ENCODE assay signal across 15 cellular contexts in genomic region chr21:44090332-44090731, GRCh38. TPM values are rescaled to one million over a fixed set of nuclear protein-coding genes. Genes with fewer than 3 reads are reported as not detected.
DNase-seq lines count a peak whose midpoint lies in the region; ATAC-seq, FAIRE-seq and TF ChIP-seq lines count a peak whose summit lies in the region.
"Had no signal": no experiment of that assay in that cellular context is flagged by ENCODE, and none has a peak within 500 bp of the region (broad histone marks: within the 10 kb centered on the region; RNA-seq: fewer than 3 reads in every experiment).

No MANE protein-coding gene starts in this region.

- H3K27ac Mint-ChIP-seq in T-helper 1 cell treated with Interleukin-12 subunit alpha and Interleukin-12 subunit beta and Interleukin-4 antibody, amounts not matched to agents 30 μg/mL and 1 μg/mL, for 36 hours = peak overlapping the region; percentile 92
- H3K27ac Mint-ChIP-seq in effector memory CD8-positive, alpha-beta T cell = peak overlapping the region; percentile 97 to 98

- H3K4me3 Mint-ChIP-seq in T-helper 1 cell treated with Interleukin-12 subunit alpha and Interleukin-12 subunit beta and Interleukin-4 antibody, amounts not matched to agents 30 μg/mL and 1 μg/mL, for 36 hours = peak overlapping the region; percentile 43
- peak overlapping the region; percentile 83 to 87 for H3K4me3 Mint-ChIP-seq in effector memory CD8-positive, alpha-beta T cell

- H3K79me2 ChIP-seq in DOHH2 (ENCODE audit: control insufficient read depth, low read length) = no peaks in the 10 kb centered on the region

- H3K36me3 ChIP-seq in DOHH2 (ENCODE audit: control insufficient read depth, low read length) (peaks cover 64% of the 10 kb centered on the region), small intestine (ENCODE audit: control insufficient read depth in 2 of 2, insufficient read depth in 2 of 2, low read length in 2 of 2) (peaks cover 0 to 8% of the 10 kb centered on the region in 2 donors)

- DNase-seq in effector memory CD8-positive, alpha-beta T cell = no peak
- peak; percentile 82 for DNase-seq in small intestine
- no peak for DNase-seq in NCI-H1694 treated with DMSO at 0.1 percent for 48 hours (lab: John Stamatoyannopoulos, UW)
- no peak for DNase-seq in KG1 (lab: John Stamatoyannopoulos, UW)
- no peak for DNase-seq in AG08395 (ENCODE audit: low spot score)
- DNase-seq: activated gamma-delta T cell, mesenchymal stem cell, NCI-H2029, OCI-M1 had no signal

- no peak overlapping the region for H3K4me2 ChIP-seq in DOHH2 (ENCODE audit: low read length)

- H3K27me3 ChIP-seq in DOHH2 (ENCODE audit: control insufficient read depth, low read length) (no peaks in the 10 kb centered on the region), small intestine (ENCODE audit: control insufficient read depth in 2 of 2, insufficient read depth in 2 of 2, low read length in 2 of 2) (no peaks in the 10 kb centered on the region)
- H3K27me3 ChIP-seq: heart left ventricle, right atrium auricular region had no signal

- no peaks in the 10 kb centered on the region for H3K9me3 Mint-ChIP-seq in T-helper 1 cell treated with Interleukin-12 subunit alpha and Interleukin-12 subunit beta and Interleukin-4 antibody, amounts not matched to agents 30 μg/mL and 1 μg/mL, for 36 hours
- H3K9me3 Mint-ChIP-seq in effector memory CD8-positive, alpha-beta T cell = no peaks in the 10 kb centered on the region

- no peaks in the 10 kb centered on the region for H3F3A ChIP-seq in DOHH2 (ENCODE audit: control insufficient read depth, insufficient read depth)

- H3K4me3 ChIP-seq in DOHH2 (ENCODE audit: low read length) = no peak overlapping the region
- H3K4me3 ChIP-seq in small intestine (ENCODE audit: low read depth in 1 of 2, low read length in 2 of 2) = no peak overlapping the region
- H3K4me3 ChIP-seq: HAP-1, heart left ventricle, right atrium auricular region had no signal

- 21 to 54% (median 31%) methylated on average over 8 of the region's 8 CpGs for WGBS in small intestine, 3 donors

- no peaks in the 10 kb centered on the region for H3K27me3 Mint-ChIP-seq in T-helper 1 cell treated with Interleukin-12 subunit alpha and Interleukin-12 subunit beta and Interleukin-4 antibody, amounts not matched to agents 30 μg/mL and 1 μg/mL, for 36 hours (ENCODE audit: low read depth)
- no peaks in the 10 kb centered on the region for H3K27me3 Mint-ChIP-seq in effector memory CD8-positive, alpha-beta T cell

- no peak for FAIRE-seq in small intestine (lab: Jason Lieb, UNC)
- FAIRE-seq: D721Med had no signal

- no peak for TF ChIP-seq CTCF in DOHH2 (IDR thresholded peaks at IDR 0.05; ENCODE audit: low read depth, low read length, poor library complexity, severe bottlenecking)

- no peaks in the 10 kb centered on the region for H3K9me3 ChIP-seq in DOHH2 (ENCODE audit: control insufficient read depth, insufficient read depth, low read length)
- H3K9me3 ChIP-seq in small intestine (ENCODE audit: control insufficient read depth, low read depth) = no peaks in the 10 kb centered on the region
- H3K9me3 ChIP-seq: HAP-1, heart left ventricle, right atrium auricular region had no signal

- H4K20me1 ChIP-seq in DOHH2 (ENCODE audit: control insufficient read depth, insufficient read depth, low read depth, low read length) = 0 out of 2 replicates have a peak, but pooled peaks cover 3% of the 10 kb centered on the region

- H3K27ac ChIP-seq in DOHH2 (ENCODE audit: low read depth, low read length) (peak overlapping the region; percentile 18; the same call in 1 of the 2 replicates), small intestine (ENCODE audit: low read depth in 1 of 2, low read length in 1 of 2) (peak overlapping the region; percentile 91 to 94)
- H3K27ac ChIP-seq: right atrium auricular region had no signal

- H3K36me3 Mint-ChIP-seq in T-helper 1 cell treated with Interleukin-12 subunit alpha and Interleukin-12 subunit beta and Interleukin-4 antibody, amounts not matched to agents 30 μg/mL and 1 μg/mL, for 36 hours (ENCODE audit: low read depth) = peaks cover 67% of the 10 kb centered on the region
- H3K36me3 Mint-ChIP-seq in effector memory CD8-positive, alpha-beta T cell (ENCODE audit: insufficient read depth) = peaks cover 88% of the 10 kb centered on the region

- peaks cover 57% of the 10 kb centered on the region for H3K4me1 Mint-ChIP-seq in T-helper 1 cell treated with Interleukin-12 subunit alpha and Interleukin-12 subunit beta and Interleukin-4 antibody, amounts not matched to agents 30 μg/mL and 1 μg/mL, for 36 hours (ENCODE audit: low read depth)
- H3K4me1 Mint-ChIP-seq in effector memory CD8-positive, alpha-beta T cell (ENCODE audit: low read depth in 2 of 2) = peaks cover 54 to 58% of the 10 kb centered on the region in 2 donors

- H3K4me1 ChIP-seq in DOHH2 (ENCODE audit: control insufficient read depth, low read length) = peaks cover 11% of the 10 kb centered on the region
- peaks cover 0 to 15% of the 10 kb centered on the region in 2 donors for H3K4me1 ChIP-seq in small intestine (ENCODE audit: control insufficient read depth in 2 of 2, insufficient read depth in 1 of 2, low read depth in 1 of 2, low read length in 1 of 2)
- H3K4me1 ChIP-seq: HAP-1 had no signal

- ATAC-seq in effector memory CD8-positive, alpha-beta T cell (replicated peaks) = peak; percentile 37
- ATAC-seq: heart left ventricle had no signal

- no peaks in the 10 kb centered on the region for H3K9me2 ChIP-seq in DOHH2 (replicated peaks; ENCODE audit: control insufficient read depth, low read length)

RNA-seq across cellular contexts. Expression of gene PWP2, which starts 16.9 kb away (rescaled TPM):
- polyA plus RNA-seq in small intestine = 10 to 100 TPM in 2 of 3 donors, 1 to 10 TPM in 1; 6.7 to 44.0 (median 25.0) TPM

RNA-seq across cellular contexts. Expression of gene GATD3, which starts 43.2 kb away (rescaled TPM):
- 10 to 100 TPM in 2 of 3 donors, 1 to 10 TPM in 1; 7.8 to 70.2 (median 13.0) TPM for polyA plus RNA-seq in small intestine
